ENCODE assay signal across 40 cellular contexts in genomic region chr19:35398570-35398969, GRCh38. TPM values are rescaled to one million over a fixed set of nuclear protein-coding genes. Genes with fewer than 3 reads are reported as not detected.
"Had no signal": no experiment of that assay in that cellular context is flagged by ENCODE, and none has a peak within 500 bp of the region (broad histone marks: within the 10 kb centered on the region; RNA-seq: fewer than 3 reads in every experiment).

No MANE protein-coding gene starts in this region.

- FAIRE-seq: astrocyte, TTC549 had no signal

- ATAC-seq: activated CD8-positive, alpha-beta T cell treated with anti-CD3 and anti-CD28 coated beads for 36 hours; activated naive CD4-positive, alpha-beta T cell treated with anti-CD3 and anti-CD28 coated beads, Interleukin-2, amount 50 U/mL, for 72 hours; activated T-cell treated with anti-CD3 and anti-CD28 coated beads, Interleukin-2, amount 50 U/mL, for 4 hours; activated T-cell treated with anti-CD3 and anti-CD28 coated beads, Interleukin-2, amount 50 U/mL, for 72 hours; activated T-helper 17 cell treated with anti-CD3 and anti-CD28 coated beads, Interleukin-2, amount 50 U/mL, for 72 hours; body of pancreas had no signal

- H3K27ac ChIP-seq: adrenal gland, body of pancreas, brain microvascular endothelial cell, breast epithelium, VCaP had no signal

- DNase-seq: activated B cell treated with CpG ODN at 0.5 μM for 24 hours; activated CD4-positive, alpha-beta memory T cell treated with anti-CD3 and anti-CD28 coated beads for 36 hours; activated CD4-positive, alpha-beta T cell treated with anti-CD3 and anti-CD28 coated beads for 4 hours; activated CD4-positive, alpha-beta T cell treated with anti-CD3 and anti-CD28 coated beads, Interleukin-2, amount 10 ng/mL, durations not matched to agents 24 days and 14 days; activated CD4-positive, alpha-beta T cell treated with anti-CD3 and anti-CD28 coated beads, Interleukin-2, amount 50 U/mL, for 1 hour; activated CD4-positive, alpha-beta T cell treated with anti-CD3 and anti-CD28 coated beads, Interleukin-2, amount 50 U/mL, for 4 hours; activated CD4-positive, CD25-positive, alpha-beta regulatory T cell treated with anti-CD3 and anti-CD28 coated beads, Interleukin-2, amount 50 U/mL, for 72 hours; activated CD8-positive, alpha-beta memory T cell treated with anti-CD3 and anti-CD28 coated beads, Interleukin-2, amount 50 U/mL, for 4 hours; activated CD8-positive, alpha-beta T cell treated with anti-CD3 and anti-CD28 coated beads for 36 hours; activated effector memory CD4-positive, alpha-beta T cell treated with anti-CD3 and anti-CD28 coated beads, Interleukin-2, amount 50 U/mL, for 16 hours; activated gamma-delta T cell treated with Interleukin-2 at 50 U/mL for 16 hours; activated naive CD4-positive, alpha-beta T cell; activated naive CD4-positive, alpha-beta T cell treated with anti-CD3 and anti-CD28 coated beads for 36 hours; activated naive CD8-positive, alpha-beta T cell treated with anti-CD3 and anti-CD28 coated beads for 36 hours; activated T-cell treated with anti-CD3 and anti-CD28 coated beads for 4 hours; activated T-cell treated with anti-CD3 and anti-CD28 coated beads, Interleukin-2, amount 50 U/mL, for 1 hour; activated T-cell treated with anti-CD3 and anti-CD28 coated beads, Interleukin-2, amount 50 U/mL, for 4 hours; activated T-cell treated with anti-CD3 and anti-CD28 coated beads, Interleukin-2, amount 50 U/mL, for 72 hours; adrenal gland; amniotic stem cell; aorta; body of pancreas; brain microvascular endothelial cell; caudate nucleus; cerebellar nuclear complex; T-helper 1 cell; T-helper 2 cell; T-helper 9 cell had no signal

- H3K27me3 ChIP-seq: adrenal gland, body of pancreas, brain microvascular endothelial cell, breast epithelium had no signal

- H3K36me3 Mint-ChIP-seq: activated CD4-positive, alpha-beta memory T cell treated with anti-CD3 and anti-CD28 coated beads for 36 hours; activated naive CD4-positive, alpha-beta T cell treated with anti-CD3 and anti-CD28 coated beads, Interleukin-2, amount 50 U/mL, for 72 hours; activated naive CD8-positive, alpha-beta T cell treated with anti-CD3 and anti-CD28 coated beads for 36 hours had no signal

- H3K4me3 ChIP-seq: adrenal gland, body of pancreas, breast epithelium had no signal

- H3K36me3 ChIP-seq: adrenal gland, brain microvascular endothelial cell, breast epithelium had no signal

- H3K9me3 ChIP-seq: adrenal gland, body of pancreas, breast epithelium had no signal

- H3K4me1 Mint-ChIP-seq: activated CD4-positive, alpha-beta T cell treated with anti-CD3 and anti-CD28 coated beads, Interleukin-2, amount 10 ng/mL, durations not matched to agents 24 days and 14 days; activated naive CD8-positive, alpha-beta T cell treated with anti-CD3 and anti-CD28 coated beads for 36 hours; activated T-helper 17 cell treated with anti-CD3 and anti-CD28 coated beads, Interleukin-2, amount 50 U/mL, for 72 hours; central memory CD8-positive, alpha-beta T cell had no signal

- H3K27ac Mint-ChIP-seq: activated B cell treated with CpG ODN at 0.5 μM for 24 hours; activated CD4-positive, alpha-beta memory T cell treated with anti-CD3 and anti-CD28 coated beads for 36 hours; activated CD4-positive, alpha-beta T cell treated with anti-CD3 and anti-CD28 coated beads, Interleukin-2, amount 10 ng/mL, durations not matched to agents 24 days and 14 days; activated CD8-positive, alpha-beta T cell treated with anti-CD3 and anti-CD28 coated beads for 36 hours; activated naive CD4-positive, alpha-beta T cell treated with anti-CD3 and anti-CD28 coated beads for 36 hours; activated naive CD8-positive, alpha-beta T cell treated with anti-CD3 and anti-CD28 coated beads for 36 hours; activated T-cell treated with anti-CD3 and anti-CD28 coated beads, Interleukin-2, amount 50 U/mL, for 72 hours; activated T-helper 1 cell treated with anti-CD3 and anti-CD28 coated beads, Interleukin-12 subunit alpha, Interleukin-12 subunit beta, Interleukin-2, Interleukin-4 antibody, amounts not matched to agents 30 ng/mL and 10 ng/mL and 1 ng/mL, durations not matched to agents 14 hours and 24 hours and 36 hours; activated T-helper 17 cell treated with anti-CD3 and anti-CD28 coated beads, Interleukin-2, amount 50 U/mL, for 72 hours; T-helper 1 cell treated with Interleukin-12 subunit alpha and Interleukin-12 subunit beta and Interleukin-4 antibody, amounts not matched to agents 30 μg/mL and 1 μg/mL, for 36 hours; T-helper 2 cell treated with Interferon-gamma antibody and Interleukin-4, amounts not matched to agents 5 μg/mL and 100 μg/mL, for 36 hours had no signal

- H3K9me3 Mint-ChIP-seq: activated B cell treated with CpG ODN at 0.5 μM for 24 hours; activated CD4-positive, alpha-beta memory T cell treated with anti-CD3 and anti-CD28 coated beads for 36 hours; activated CD4-positive, alpha-beta T cell treated with anti-CD3 and anti-CD28 coated beads, Interleukin-2, amount 10 ng/mL, durations not matched to agents 24 days and 14 days; activated CD8-positive, alpha-beta T cell treated with anti-CD3 and anti-CD28 coated beads for 36 hours; activated naive CD4-positive, alpha-beta T cell treated with anti-CD3 and anti-CD28 coated beads for 36 hours; activated naive CD4-positive, alpha-beta T cell treated with anti-CD3 and anti-CD28 coated beads, Interleukin-2, amount 50 U/mL, for 72 hours; activated naive CD8-positive, alpha-beta T cell treated with anti-CD3 and anti-CD28 coated beads for 36 hours; activated T-cell treated with anti-CD3 and anti-CD28 coated beads, Interleukin-2, amount 50 U/mL, for 4 hours; activated T-cell treated with anti-CD3 and anti-CD28 coated beads, Interleukin-2, amount 50 U/mL, for 72 hours; activated T-helper 1 cell treated with anti-CD3 and anti-CD28 coated beads, Interleukin-12 subunit alpha, Interleukin-12 subunit beta, Interleukin-2, Interleukin-4 antibody, amounts not matched to agents 30 ng/mL and 10 ng/mL and 1 ng/mL, durations not matched to agents 14 hours and 24 hours and 36 hours; activated T-helper 17 cell treated with anti-CD3 and anti-CD28 coated beads, Interleukin-2, amount 50 U/mL, for 72 hours; central memory CD8-positive, alpha-beta T cell; T-helper 1 cell treated with Interleukin-12 subunit alpha and Interleukin-12 subunit beta and Interleukin-4 antibody, amounts not matched to agents 30 μg/mL and 1 μg/mL, for 36 hours; T-helper 2 cell treated with Interferon-gamma antibody and Interleukin-4, amounts not matched to agents 5 μg/mL and 100 μg/mL, for 36 hours had no signal

- H3K27me3 Mint-ChIP-seq: activated CD4-positive, alpha-beta memory T cell treated with anti-CD3 and anti-CD28 coated beads for 36 hours; activated naive CD8-positive, alpha-beta T cell treated with anti-CD3 and anti-CD28 coated beads for 36 hours; activated T-helper 17 cell treated with anti-CD3 and anti-CD28 coated beads, Interleukin-2, amount 50 U/mL, for 72 hours had no signal

- H3K4me1 ChIP-seq: breast epithelium had no signal

- H3K4me3 Mint-ChIP-seq: activated B cell treated with CpG ODN at 0.5 μM for 24 hours; activated CD4-positive, alpha-beta memory T cell treated with anti-CD3 and anti-CD28 coated beads for 36 hours; activated CD4-positive, alpha-beta T cell treated with anti-CD3 and anti-CD28 coated beads, Interleukin-2, amount 10 ng/mL, durations not matched to agents 24 days and 14 days; activated CD8-positive, alpha-beta T cell treated with anti-CD3 and anti-CD28 coated beads for 36 hours; activated naive CD4-positive, alpha-beta T cell treated with anti-CD3 and anti-CD28 coated beads for 36 hours; activated naive CD8-positive, alpha-beta T cell treated with anti-CD3 and anti-CD28 coated beads for 36 hours; activated T-cell treated with anti-CD3 and anti-CD28 coated beads, Interleukin-2, amount 50 U/mL, for 4 hours; activated T-cell treated with anti-CD3 and anti-CD28 coated beads, Interleukin-2, amount 50 U/mL, for 72 hours; activated T-helper 1 cell treated with anti-CD3 and anti-CD28 coated beads, Interleukin-12 subunit alpha, Interleukin-12 subunit beta, Interleukin-2, Interleukin-4 antibody, amounts not matched to agents 30 ng/mL and 10 ng/mL and 1 ng/mL, durations not matched to agents 14 hours and 24 hours and 36 hours; activated T-helper 17 cell treated with anti-CD3 and anti-CD28 coated beads, Interleukin-2, amount 50 U/mL, for 72 hours; central memory CD8-positive, alpha-beta T cell; T-helper 1 cell treated with Interleukin-12 subunit alpha and Interleukin-12 subunit beta and Interleukin-4 antibody, amounts not matched to agents 30 μg/mL and 1 μg/mL, for 36 hours; T-helper 2 cell treated with Interferon-gamma antibody and Interleukin-4, amounts not matched to agents 5 μg/mL and 100 μg/mL, for 36 hours had no signal

RNA-seq across cellular contexts. Expression of gene GPR42, which starts 27.7 kb away (rescaled TPM):
- total RNA-seq: activated B cell treated with CpG ODN at 0.5 μM for 24 hours; activated CD8-positive, alpha-beta memory T cell treated with anti-CD3 and anti-CD28 coated beads for 36 hours; activated T-helper 1 cell treated with anti-CD3 and anti-CD28 coated beads, Interleukin-12 subunit alpha, Interleukin-12 subunit beta, Interleukin-2, Interleukin-4 antibody, amounts not matched to agents 30 ng/mL and 10 ng/mL and 1 ng/mL, durations not matched to agents 14 hours and 24 hours and 36 hours; adrenal gland; aorta; astrocyte; body of pancreas; chondrocyte had no signal
- polyA plus RNA-seq: adrenal gland, aorta had no signal

RNA-seq across cellular contexts. Expression of gene FFAR3, which starts 40.3 kb away (rescaled TPM):
- total RNA-seq: astrocyte, body of pancreas, chondrocyte had no signal
- polyA plus RNA-seq: aorta had no signal

RNA-seq across cellular contexts. Expression of gene FFAR2, which starts 49.5 kb away (rescaled TPM):
- total RNA-seq: activated B cell treated with CpG ODN at 0.5 μM for 24 hours; activated CD4-positive, alpha-beta memory T cell treated with anti-CD3 and anti-CD28 coated beads for 36 hours; activated CD4-positive, alpha-beta T cell treated with anti-CD3 and anti-CD28 coated beads, Interleukin-2, amount 10 ng/mL, durations not matched to agents 24 days and 14 days; activated CD8-positive, alpha-beta memory T cell treated with anti-CD3 and anti-CD28 coated beads for 36 hours; activated CD8-positive, alpha-beta T cell treated with anti-CD3 and anti-CD28 coated beads for 36 hours; activated naive CD4-positive, alpha-beta T cell treated with anti-CD3 and anti-CD28 coated beads for 36 hours; activated naive CD4-positive, alpha-beta T cell treated with anti-CD3 and anti-CD28 coated beads, Interleukin-2, amount 50 U/mL, for 72 hours; activated naive CD8-positive, alpha-beta T cell treated with anti-CD3 and anti-CD28 coated beads for 36 hours; activated T-cell treated with anti-CD3 and anti-CD28 coated beads, Interleukin-2, amount 50 U/mL, for 4 hours; activated T-cell treated with anti-CD3 and anti-CD28 coated beads, Interleukin-2, amount 50 U/mL, for 72 hours; activated T-helper 1 cell treated with anti-CD3 and anti-CD28 coated beads, Interleukin-12 subunit alpha, Interleukin-12 subunit beta, Interleukin-2, Interleukin-4 antibody, amounts not matched to agents 30 ng/mL and 10 ng/mL and 1 ng/mL, durations not matched to agents 14 hours and 24 hours and 36 hours; activated T-helper 17 cell treated with anti-CD3 and anti-CD28 coated beads, Interleukin-2, amount 50 U/mL, for 72 hours; astrocyte; body of pancreas; chondrocyte had no signal

RNA-seq across cellular contexts. Expression of gene FFAR1, which starts 50.9 kb away (rescaled TPM):
- total RNA-seq: activated CD8-positive, alpha-beta memory T cell treated with anti-CD3 and anti-CD28 coated beads for 36 hours; activated CD8-positive, alpha-beta T cell treated with anti-CD3 and anti-CD28 coated beads for 36 hours; activated T-cell treated with anti-CD3 and anti-CD28 coated beads, Interleukin-2, amount 50 U/mL, for 4 hours; adrenal gland; aorta; astrocyte; breast epithelium; chondrocyte had no signal
- polyA plus RNA-seq: aorta had no signal
